In genomic region chr7:73833251-73833919, GRCh38 we compare ENCODE assay signal across 17 cellular contexts. TPM values are rescaled to one million over a fixed set of nuclear protein-coding genes. Genes with fewer than 3 reads are reported as not detected.
A peak's percentile ranks its signal among the peaks of the same experiment; 100 is the strongest.
DNase-seq lines count a peak whose midpoint lies in the region; ATAC-seq, FAIRE-seq and TF ChIP-seq lines count a peak whose summit lies in the region.
"Had no signal": no experiment of that assay in that cellular context is flagged by ENCODE, and none has a peak within 500 bp of the region (broad histone marks: within the 10 kb centered on the region; RNA-seq: fewer than 3 reads in every experiment).

No MANE protein-coding gene starts in this region.

- TF ChIP-seq CTCF in pancreas (IDR thresholded peaks at IDR 0.05), result no peak

- H3K36me3 ChIP-seq in pancreas, result no peaks in the 10 kb centered on the region
- H3K36me3 ChIP-seq: HAP-1 had no signal

- H3K4me3 ChIP-seq in pancreas, result peak overlapping the region; percentile 1 to 94 (median 68)
- H3K4me3 ChIP-seq: HAP-1 had no signal

- peak overlapping the region; percentile 95 to 98 (median 98) for H3K27ac ChIP-seq in pancreas

- WGBS in pancreas, 2 donors, result 26 to 27% methylated on average over 10 to 13 of the region's 13 CpGs

- H3K27me3 ChIP-seq in pancreas, result no peaks in the 10 kb centered on the region

- FAIRE-seq in pancreas (lab: Jason Lieb, UNC), result no peak
- FAIRE-seq: GM19239 had no signal

- peaks cover 19 to 26% (median 22%) of the 10 kb centered on the region in 3 donors for H3K4me1 ChIP-seq in pancreas
- H3K4me1 ChIP-seq: HAP-1 had no signal

- peak; percentile 5 for ATAC-seq in esophagus mucosa
- peak; percentile 14 to 35 (median 22) for ATAC-seq in pancreas
- ATAC-seq: activated T-cell treated with anti-CD3 and anti-CD28 coated beads, Interleukin-2, amount 50 U/mL, for 72 hours; CD8-positive, alpha-beta T cell had no signal

- in situ Hi-C loops in ACHN (cut with HindIII; ENCODE audit: low pct_ligation_motif_present, low pct_unique_long_range_greater_than_20kb, low sequenced_read_pairs), result no loop called here

- DNase-seq in DMS53 treated with DMSO at 0.1 percent for 48 hours (lab: John Stamatoyannopoulos, UW; ENCODE audit: unreplicated experiment) (peak; percentile 83), NCI-H510A treated with DMSO at 0.1 percent for 48 hours (lab: John Stamatoyannopoulos, UW) (peak; percentile 61), pancreas (peak; percentile 60 to 83 (median 72)), cerebellum (ENCODE audit: low spot score) (no peak), NCI-H526 treated with DMSO at 0.1 percent for 48 hours (lab: John Stamatoyannopoulos, UW) (no peak), GM19238 (ENCODE audit: insufficient read length, low spot score) (no peak), ACHN (no peak)
- DNase-seq: activated CD4-positive, CD25-positive, alpha-beta regulatory T cell treated with anti-CD3 and anti-CD28 coated beads, Interleukin-2, amount 50 U/mL, for 72 hours; activated T-cell treated with anti-CD3 and anti-CD28 coated beads, Interleukin-2, amount 50 U/mL, for 72 hours; CD8-positive, alpha-beta T cell; erythroblast; NCI-H2227 treated with DMSO at 0.1 percent for 48 hours; SIG-M5 had no signal

- H3K9me3 ChIP-seq in pancreas, result no peaks in the 10 kb centered on the region
- H3K9me3 ChIP-seq: HAP-1 had no signal

- intact Hi-C loops in pancreas (cut with DNase I), result no loop called here

RNA-seq across cellular contexts. Expression of gene CLDN4, which starts 2.6 kb away (rescaled TPM):
- 149 TPM for total RNA-seq in esophagus mucosa
- total RNA-seq in pancreas, result 100 to 1,000 TPM in 2 of 6 donors, 10 to 100 TPM in 4; 47.8 to 150 (median 65.1) TPM
- 10 to 100 TPM; 73.1 to 75.2 TPM for polyA plus RNA-seq in pancreas
- total RNA-seq in cerebellum, result 2.7 TPM
- total RNA-seq: CD8-positive, alpha-beta T cell had no signal

RNA-seq across cellular contexts. Expression of gene METTL27, which starts 8.9 kb away (rescaled TPM):
- total RNA-seq in esophagus mucosa (1.9 TPM), pancreas (10 to 100 TPM in 1 of 6 donors, 1 to 10 TPM in 5; 3.0 to 11.2 (median 4.7) TPM), cerebellum (2.5 TPM)
- 1 to 10 TPM; 5.6 to 6.6 TPM for polyA plus RNA-seq in pancreas
- total RNA-seq: CD8-positive, alpha-beta T cell had no signal

RNA-seq across cellular contexts. Expression of gene TMEM270, which starts 27.6 kb away (rescaled TPM):
- total RNA-seq in esophagus mucosa (not detected), pancreas (under 1 TPM in 1 of 6 donors, not detected in 5; 0.25 TPM), cerebellum (not detected)
- polyA plus RNA-seq in pancreas, result under 1 TPM in 1 of 2 donors, not detected in 1; 0.31 TPM
- total RNA-seq: activated T-cell treated with anti-CD3 and anti-CD28 coated beads, Interleukin-2, amount 50 U/mL, for 72 hours; CD8-positive, alpha-beta T cell had no signal
- polyA plus RNA-seq: neural cell had no signal

Comparison
In these comparisons a context has a peak if more than half of its experiments do, and no peak if none do; other contexts are left out.
1. DNase-seq: peak in DMS53 treated with DMSO at 0.1 percent for 48 hours (single experiment), NCI-H510A treated with DMSO at 0.1 percent for 48 hours (single experiment) and pancreas (6 of 6); none in cerebellum (single experiment), NCI-H526 treated with DMSO at 0.1 percent for 48 hours (single experiment), GM19238 (single experiment) and ACHN (single experiment).
2. RNA of gene CLDN4, which starts 2.6 kb away (total RNA-seq): 149 TPM in esophagus mucosa (single experiment) and 47.8 to 150 TPM in pancreas; 2.7 TPM in cerebellum (single experiment); every median in the first group is over 10 times any median in the second.